ENCODE assay signal across 8 cellular contexts in the genomic region with DNA sequence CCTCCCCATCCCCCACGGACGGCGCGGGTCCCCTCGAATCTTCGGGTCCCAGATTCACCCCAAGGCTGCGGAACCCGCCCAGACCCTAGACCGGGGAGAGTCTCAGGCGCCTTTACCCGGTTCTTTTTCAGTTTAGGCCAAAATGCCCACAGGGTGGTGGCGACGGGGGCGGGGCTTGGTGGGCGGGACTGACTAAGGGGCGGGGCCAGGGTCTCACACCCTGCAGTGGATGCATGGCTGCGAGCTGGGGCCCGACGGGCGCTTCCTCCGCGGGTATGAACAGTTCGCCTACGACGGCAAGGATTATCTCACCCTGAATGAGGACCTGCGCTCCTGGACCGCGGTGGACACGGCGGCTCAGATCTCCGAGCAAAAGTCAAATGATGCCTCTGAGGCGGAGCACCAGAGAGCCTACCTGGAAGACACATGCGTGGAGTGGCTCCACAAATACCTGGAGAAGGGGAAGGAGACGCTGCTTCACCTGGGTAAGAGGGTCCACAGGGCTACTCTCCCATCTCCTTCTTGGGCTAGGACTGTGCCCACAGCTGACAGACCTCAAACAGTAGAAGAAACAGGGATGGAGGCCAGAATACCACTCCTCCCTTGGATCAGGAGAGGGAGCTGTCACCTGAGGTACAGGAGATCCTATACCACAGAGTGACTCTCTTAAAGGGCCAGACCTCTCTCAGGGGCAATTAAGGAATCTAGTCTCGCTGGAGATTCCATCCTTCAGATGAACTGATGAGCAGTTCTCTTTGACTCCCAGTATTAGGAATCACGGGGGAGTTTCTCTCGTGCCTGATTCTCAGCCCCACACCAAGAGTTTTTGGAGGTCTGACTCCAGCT. TPM values are rescaled to one million over a fixed set of nuclear protein-coding genes. Genes with fewer than 3 reads are reported as not detected.
DNase-seq lines count a peak whose midpoint lies in the region; ATAC-seq and TF ChIP-seq lines count a peak whose summit lies in the region.

No MANE protein-coding gene starts in this region.

- peak overlapping the region; percentile 97 for H3K27ac Mint-ChIP-seq in activated naive CD4-positive, alpha-beta T cell treated with anti-CD3 and anti-CD28 coated beads for 36 hours

- H3K36me3 Mint-ChIP-seq in activated naive CD4-positive, alpha-beta T cell treated with anti-CD3 and anti-CD28 coated beads for 36 hours (ENCODE audit: low read depth) = peaks cover 55% of the 10 kb centered on the region

- peak overlapping the region; percentile 90 for H3K4me3 Mint-ChIP-seq in activated naive CD4-positive, alpha-beta T cell treated with anti-CD3 and anti-CD28 coated beads for 36 hours

- DNase-seq in GM10248 (ENCODE audit: extremely low spot score) = peak; percentile 85
- peak; percentile 48 for DNase-seq in SK-MEL-5 (ENCODE audit: low read depth, low spot score)
- DNase-seq in activated naive CD4-positive, alpha-beta T cell treated with anti-CD3 and anti-CD28 coated beads for 36 hours = peak; percentile 89
- peak; percentile 76 for DNase-seq in glomerular visceral epithelial cell (ENCODE audit: extremely low spot score)
- peak; percentile 82 for DNase-seq in transverse colon
- DNase-seq in NCI-H1092 treated with DMSO at 0.1 percent for 48 hours (lab: John Stamatoyannopoulos, UW) = no peak

- peak overlapping the region; percentile 95 for H3K4me2 ChIP-seq in parathyroid adenoma (ENCODE audit: low read length)

- H3K4me1 ChIP-seq in parathyroid adenoma (no peaks in the 10 kb centered on the region), transverse colon (peaks cover 18 to 36% (median 23%) of the 10 kb centered on the region in 4 donors)

- H3K36me3 ChIP-seq in parathyroid adenoma (ENCODE audit: control insufficient read depth, insufficient read depth, low read length) (no peaks in the 10 kb centered on the region), transverse colon (peaks cover 0 to 30% (median 13%) of the 10 kb centered on the region in 4 donors)

- peaks cover 63% of the 10 kb centered on the region for H3K4me1 Mint-ChIP-seq in activated naive CD4-positive, alpha-beta T cell treated with anti-CD3 and anti-CD28 coated beads for 36 hours (ENCODE audit: low read depth)

- H3K27me3 ChIP-seq in parathyroid adenoma (ENCODE audit: control insufficient read depth, insufficient read depth, low read length) (no peaks in the 10 kb centered on the region), transverse colon (no peaks in the 10 kb centered on the region)

- TF ChIP-seq EP300 in transverse colon (IDR thresholded peaks at IDR 0.05; ENCODE audit: low read depth) = no peak

- ATAC-seq in HG03095 (IDR thresholded peaks at IDR 0.05; ENCODE audit: unreplicated experiment) = peak; percentile 37

- H3K9me3 Mint-ChIP-seq in activated naive CD4-positive, alpha-beta T cell treated with anti-CD3 and anti-CD28 coated beads for 36 hours = peaks cover 2% of the 10 kb centered on the region

- peak overlapping the region; percentile 84 for H3K27ac ChIP-seq in parathyroid adenoma
- H3K27ac ChIP-seq in transverse colon = peak overlapping the region; percentile 98 to 99 (median 98)

- WGBS in transverse colon (ENCODE audit: low coverage in 1 of 2), 2 donors = 8 to 70% methylated on average over 2 to 25 of the region's 37 CpGs

- H3K9me3 ChIP-seq in parathyroid adenoma (ENCODE audit: control insufficient read depth, low read length) (no peaks in the 10 kb centered on the region), transverse colon (no peaks in the 10 kb centered on the region)

- CTCF ChIA-PET in GM10248 (lab: Yijun Ruan, JAX) = interaction anchor here (1.1 to 5.9 kb wide), 7 partner anchors 8 to 107 kb away, joined by 3 to 43 read pairs (median 4); no protein-coding TSS in a partner anchor
- CTCF ChIA-PET in activated naive CD4-positive, alpha-beta T cell treated with anti-CD3 and anti-CD28 coated beads for 36 hours (lab: Charles Lee) = interaction anchor here (5.6 to 8.6 kb wide), 2 partner anchors 40 to 52 kb away, joined by 79 to 112 read pairs; no protein-coding TSS in a partner anchor

- TF ChIP-seq CTCF in GM10248 (IDR thresholded peaks at IDR 0.05; ENCODE audit: control extremely low read depth, extremely low read depth, low read depth, missing control alignments) (no peak), parathyroid adenoma (IDR thresholded peaks at IDR 0.05) (no peak), transverse colon (IDR thresholded peaks at IDR 0.05) (no peak)

- intact Hi-C loops in activated naive CD4-positive, alpha-beta T cell treated with anti-CD3 and anti-CD28 coated beads for 36 hours (cut with micrococcal nuclease) = loop anchor here (1.0 kb wide), 2 partner anchors 81 to 192 kb away; partner anchors contain the start of gene ABCF1
- intact Hi-C loops in transverse colon (cut with DNase I; ENCODE audit: low total_unique reads) = no loop called here

- no peak for TF ChIP-seq POLR2A in transverse colon (IDR thresholded peaks at IDR 0.05)

- H3K9ac ChIP-seq in parathyroid adenoma = no peak overlapping the region

- POLR2A ChIA-PET in GM10248 (lab: Yijun Ruan, JAX) = interaction anchor here (0.8 to 2.4 kb wide), 4 partner anchors 26 to 151 kb away, joined by 3 to 9 read pairs (median 5); no protein-coding TSS in a partner anchor

- peak overlapping the region; percentile 89 for H3K4me3 ChIP-seq in parathyroid adenoma (ENCODE audit: low read depth, low read length)
- H3K4me3 ChIP-seq in transverse colon = peak overlapping the region; percentile 76 to 91 (median 90)

- H3K27me3 Mint-ChIP-seq in activated naive CD4-positive, alpha-beta T cell treated with anti-CD3 and anti-CD28 coated beads for 36 hours (ENCODE audit: low read depth) = no peaks in the 10 kb centered on the region

- in situ Hi-C loops in SK-MEL-5 (cut with HindIII; ENCODE audit: low pct_unique_long_range_greater_than_20kb, low sequenced_read_pairs) (no loop called here), transverse colon (cut with MboI; ENCODE audit: low pct_ligation_motif_present in 1 of 4, low pct_unique_long_range_greater_than_20kb in 1 of 4, low sequenced_read_pairs in 3 of 4) (no loop called here)

- H3K79me2 ChIP-seq in parathyroid adenoma = no peaks in the 10 kb centered on the region

- peak overlapping the region; percentile 77 for H2AFZ ChIP-seq in parathyroid adenoma

RNA-seq across cellular contexts. Expression of gene HLA-E, which starts 0.9 kb away (rescaled TPM):
- 174 and 181 TPM in 2 replicates for total RNA-seq in SK-MEL-5 (2014; rRNA removed; shearing (Covaris generic))
- polyA plus RNA-seq in SK-MEL-5 (2015; cell fraction: cytosol; rRNA removed) = 183 and 184 TPM in 2 replicates
- 52.7 and 61.6 TPM in 2 replicates for polyA plus RNA-seq in SK-MEL-5 (2015; cell fraction: nucleus; rRNA removed)
- total RNA-seq in activated naive CD4-positive, alpha-beta T cell treated with anti-CD3 and anti-CD28 coated beads for 36 hours = 100 to 1,000 TPM; 598 to 608 TPM
- total RNA-seq in transverse colon = 100 to 1,000 TPM; 248 to 610 (median 493) TPM
